6 cellular contexts compared by ENCODE assay signal in the genomic region with DNA sequence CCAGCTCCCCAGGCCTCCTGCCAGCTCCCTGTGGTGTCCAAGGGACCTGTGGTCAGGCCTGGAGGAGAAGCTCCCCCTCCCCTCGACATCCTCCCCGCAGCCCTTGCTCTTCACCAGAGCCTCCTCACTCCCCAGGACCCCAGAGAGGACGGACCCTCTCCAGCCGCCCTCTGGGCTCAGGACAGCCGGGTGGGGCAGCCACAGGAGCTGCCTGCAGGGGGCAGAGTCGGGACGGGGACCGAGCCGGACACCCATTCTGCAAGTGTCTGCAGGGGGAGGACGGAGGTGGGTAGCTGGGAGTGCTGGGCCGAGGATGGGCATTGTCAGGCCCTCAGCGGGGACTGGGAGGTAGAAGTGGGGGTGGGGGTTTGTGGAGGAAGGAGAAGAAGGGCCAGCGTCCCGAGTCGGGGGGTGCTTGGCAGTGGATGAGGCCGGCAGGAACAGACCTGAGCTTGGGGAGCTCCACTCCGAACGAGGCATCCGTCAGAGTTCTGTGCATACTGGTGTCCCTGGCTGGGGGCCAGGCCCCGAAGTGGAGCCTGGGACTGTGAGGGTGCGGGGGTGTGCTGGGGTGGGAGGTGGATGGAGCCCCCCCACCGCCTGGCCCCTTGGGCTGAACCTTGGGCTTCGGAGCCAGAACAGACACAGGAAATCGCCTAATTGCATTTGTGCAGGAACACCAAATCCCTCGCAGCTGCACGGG. TPM values are rescaled to one million over a fixed set of nuclear protein-coding genes. Genes with fewer than 3 reads are reported as not detected.
DNase-seq lines count a peak whose midpoint lies in the region.

No MANE protein-coding gene starts in this region.

- peaks cover 0 to 3% of the 10 kb centered on the region in 2 donors for H3K36me3 ChIP-seq in esophagus (ENCODE audit: control insufficient read depth in 2 of 2, insufficient read depth in 2 of 2, low read length in 1 of 2)

- peak; percentile 36 for DNase-seq in stimulated activated CD4-positive, alpha-beta T cell treated with anti-CD3 and anti-CD28 coated beads, Interleukin-15, amount 100 ng/mL, for 24 hours
- no peak for DNase-seq in stimulated activated CD4-positive, alpha-beta T cell treated with anti-CD3 and anti-CD28 coated beads, Interleukin-1b, Interleukin-23, amount 100 ng/mL, for 48 hours
- peak; percentile 59 for DNase-seq in stimulated activated CD8-positive, alpha-beta memory T cell treated with anti-CD3 and anti-CD28 coated beads, Interleukin-4, amount 100 ng/mL, for 48 hours
- DNase-seq in Ammon's horn (ENCODE audit: low spot score) = no peak
- no peak for DNase-seq in mesenteric fat pad (ENCODE audit: low spot score)

- H3K4me3 ChIP-seq in esophagus (ENCODE audit: low read depth in 1 of 2, low read length in 2 of 2) = peak overlapping the region in 1 of 2 donors; percentile 2

- WGBS in esophagus, 2 donors = 21 to 31% methylated on average over 24 to 26 of the region's 26 CpGs

- no peaks in the 10 kb centered on the region for H3K27me3 ChIP-seq in esophagus (ENCODE audit: control insufficient read depth in 1 of 2, insufficient read depth in 2 of 2, low read length in 2 of 2)

- H3K9me3 ChIP-seq in esophagus (ENCODE audit: control insufficient read depth in 2 of 2, insufficient read depth in 1 of 2, low read depth in 1 of 2, low read length in 1 of 2) = no peaks in the 10 kb centered on the region

- H3K27ac ChIP-seq in esophagus (ENCODE audit: low read depth in 2 of 2, low read length in 1 of 2) = peak overlapping the region; percentile 83 to 85

- H3K4me1 ChIP-seq in esophagus (ENCODE audit: control insufficient read depth in 2 of 2, insufficient read depth in 2 of 2, low read length in 1 of 2) = peaks cover 0 to 26% of the 10 kb centered on the region in 2 donors

RNA-seq across cellular contexts. Expression of a gene that starts 15.2 kb away (rescaled TPM):
- polyA plus RNA-seq in esophagus = under 1 TPM; 0.02 to 0.43 TPM
- total RNA-seq in mesenteric fat pad = not detected

RNA-seq across cellular contexts. Expression of a gene that starts 23.6 kb away (rescaled TPM):
- polyA plus RNA-seq in esophagus = 100 to 1,000 TPM in 1 of 2 donors, 10 to 100 TPM in 1; 23.7 to 130 TPM
- 46.4 TPM for total RNA-seq in mesenteric fat pad

RNA-seq across cellular contexts. Expression of a gene that starts 37.7 kb away (rescaled TPM):
- polyA plus RNA-seq in esophagus = 100 to 1,000 TPM in 1 of 2 donors, 1 to 10 TPM in 1; 9.8 to 166 TPM
- 0.64 TPM for total RNA-seq in mesenteric fat pad

RNA-seq across cellular contexts. Expression of a gene that starts 41.7 kb away (rescaled TPM):
- polyA plus RNA-seq in esophagus = 100 to 1,000 TPM in 1 of 2 donors, 10 to 100 TPM in 1; 38.9 to 360 TPM
- total RNA-seq in mesenteric fat pad = not detected

RNA-seq across cellular contexts. Expression of a gene that starts 43.0 kb away (rescaled TPM):
- polyA plus RNA-seq in esophagus = 1 to 10 TPM; 1.7 to 7.1 TPM
- 22.9 TPM for total RNA-seq in mesenteric fat pad

Comparison
In these comparisons a context has a peak if more than half of its experiments do, and no peak if none do; other contexts are left out.
1. DNase-seq: peak in stimulated activated CD4-positive, alpha-beta T cell treated with anti-CD3 and anti-CD28 coated beads, Interleukin-15, amount 100 ng/mL, for 24 hours (single experiment) and stimulated activated CD8-positive, alpha-beta memory T cell treated with anti-CD3 and anti-CD28 coated beads, Interleukin-4, amount 100 ng/mL, for 48 hours (single experiment); none in stimulated activated CD4-positive, alpha-beta T cell treated with anti-CD3 and anti-CD28 coated beads, Interleukin-1b, Interleukin-23, amount 100 ng/mL, for 48 hours (single experiment), Ammon's horn (single experiment) and mesenteric fat pad (single experiment).